25 cellular contexts compared by ENCODE assay signal in the genomic region with DNA sequence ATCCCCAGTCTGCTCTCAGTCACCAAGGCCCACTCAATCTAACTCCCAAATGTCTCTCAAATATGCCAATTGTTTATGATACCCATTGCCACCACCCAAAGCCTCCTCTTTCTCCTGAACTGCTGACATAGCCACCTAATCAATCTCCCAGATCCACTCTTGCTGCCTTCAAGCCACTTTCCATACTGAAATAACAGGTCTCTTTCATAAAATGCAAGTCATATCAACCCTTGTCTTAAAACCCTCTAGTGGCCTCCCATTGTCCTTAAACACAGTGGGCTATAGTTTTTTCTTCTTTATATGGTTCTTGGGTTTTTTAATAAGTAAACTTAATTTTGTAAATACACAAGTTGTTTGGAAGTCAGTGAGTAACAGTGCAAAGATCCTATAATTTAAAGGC.
"Had no signal": no experiment of that assay in that cellular context is flagged by ENCODE, and none has a peak within 500 bp of the region (broad histone marks: within the 10 kb centered on the region; RNA-seq: fewer than 3 reads in every experiment).

No MANE protein-coding gene starts in this region.

- H3K4me1 Mint-ChIP-seq: activated B cell treated with CpG ODN at 0.5 μM for 24 hours; activated CD4-positive, alpha-beta memory T cell treated with anti-CD3 and anti-CD28 coated beads, Interleukin-2, amount 10 ng/mL, durations not matched to agents 7 days and 5 days; activated CD4-positive, alpha-beta T cell treated with anti-CD3 and anti-CD28 coated beads, Interleukin-2, amount 10 ng/mL, durations not matched to agents 7 days and 5 days; activated T-helper 17 cell treated with anti-CD3 and anti-CD28 coated beads, Interleukin-2, amount 50 U/mL, for 72 hours had no signal

- H3K9me3 ChIP-seq: SJSA1 had no signal

- FAIRE-seq: astrocyte, RCC 7860 had no signal

- H3K27me3 ChIP-seq: cardiac muscle cell, SJSA1 had no signal

- H3K36me3 ChIP-seq: cardiac muscle cell, SJSA1 had no signal

- H3K4me3 ChIP-seq: cardiac muscle cell, SJSA1 had no signal

- H3K27ac Mint-ChIP-seq: activated B cell treated with CpG ODN at 0.5 μM for 24 hours; activated CD4-positive, alpha-beta memory T cell treated with anti-CD3 and anti-CD28 coated beads, Interleukin-2, amount 10 ng/mL, durations not matched to agents 7 days and 5 days; activated CD4-positive, alpha-beta T cell treated with anti-CD3 and anti-CD28 coated beads, Interleukin-2, amount 10 ng/mL, durations not matched to agents 7 days and 5 days; activated naive CD4-positive, alpha-beta T cell treated with anti-CD3 and anti-CD28 coated beads for 36 hours; activated naive CD8-positive, alpha-beta T cell; activated T-helper 17 cell treated with anti-CD3 and anti-CD28 coated beads, Interleukin-2, amount 50 U/mL, for 72 hours; brain; T-helper 1 cell treated with Interleukin-12 subunit alpha and Interleukin-12 subunit beta and Interleukin-4 antibody, amounts not matched to agents 30 μg/mL and 1 μg/mL, for 36 hours had no signal

- H3K9me3 Mint-ChIP-seq: activated B cell treated with CpG ODN at 0.5 μM for 24 hours; activated CD4-positive, alpha-beta memory T cell treated with anti-CD3 and anti-CD28 coated beads, Interleukin-2, amount 10 ng/mL, durations not matched to agents 7 days and 5 days; activated CD4-positive, alpha-beta T cell treated with anti-CD3 and anti-CD28 coated beads, Interleukin-2, amount 10 ng/mL, durations not matched to agents 7 days and 5 days; activated naive CD4-positive, alpha-beta T cell treated with anti-CD3 and anti-CD28 coated beads for 36 hours; activated T-helper 17 cell treated with anti-CD3 and anti-CD28 coated beads, Interleukin-2, amount 50 U/mL, for 72 hours; T-helper 1 cell treated with Interleukin-12 subunit alpha and Interleukin-12 subunit beta and Interleukin-4 antibody, amounts not matched to agents 30 μg/mL and 1 μg/mL, for 36 hours had no signal

- ATAC-seq: activated T-helper 17 cell treated with anti-CD3 and anti-CD28 coated beads, Interleukin-2, amount 50 U/mL, for 72 hours; PC-3 had no signal

- DNase-seq: activated B cell treated with CpG ODN at 0.5 μM for 24 hours; activated CD4-positive, alpha-beta memory T cell treated with anti-CD3 and anti-CD28 coated beads, Interleukin-2, amount 10 ng/mL, durations not matched to agents 7 days and 5 days; activated CD4-positive, alpha-beta T cell treated with anti-CD3 and anti-CD28 coated beads, Interleukin-2, amount 10 ng/mL, durations not matched to agents 7 days and 5 days; activated gamma-delta T cell; activated naive CD4-positive, alpha-beta T cell treated with anti-CD3 and anti-CD28 coated beads for 36 hours; activated T-cell treated with anti-CD3 and anti-CD28 coated beads for 4 hours; activated T-cell treated with anti-CD3 and anti-CD28 coated beads, Interleukin-2, amount 50 U/mL, for 48 hours; amygdala; KG1; NCI-H1092; NCI-H1436; NCI-H1694 treated with DMSO at 0.1 percent for 48 hours; NCI-H2029 treated with DMSO at 0.1 percent for 48 hours; NCI-H345; NCI-H510A; PC-3; SHP77 had no signal

- H3K4me3 Mint-ChIP-seq: activated B cell treated with CpG ODN at 0.5 μM for 24 hours; activated CD4-positive, alpha-beta memory T cell treated with anti-CD3 and anti-CD28 coated beads, Interleukin-2, amount 10 ng/mL, durations not matched to agents 7 days and 5 days; activated CD4-positive, alpha-beta T cell treated with anti-CD3 and anti-CD28 coated beads, Interleukin-2, amount 10 ng/mL, durations not matched to agents 7 days and 5 days; activated naive CD4-positive, alpha-beta T cell treated with anti-CD3 and anti-CD28 coated beads for 36 hours; activated naive CD8-positive, alpha-beta T cell; activated T-helper 17 cell treated with anti-CD3 and anti-CD28 coated beads, Interleukin-2, amount 50 U/mL, for 72 hours; brain; T-helper 1 cell treated with Interleukin-12 subunit alpha and Interleukin-12 subunit beta and Interleukin-4 antibody, amounts not matched to agents 30 μg/mL and 1 μg/mL, for 36 hours had no signal

- H3K27ac ChIP-seq: cardiac muscle cell, SJSA1 had no signal

- H3K36me3 Mint-ChIP-seq: activated naive CD8-positive, alpha-beta T cell; brain had no signal
